ENCODE assay signal across 8 cellular contexts in genomic region chr16:20944861-20945390, GRCh38. TPM values are rescaled to one million over a fixed set of nuclear protein-coding genes. Genes with fewer than 3 reads are reported as not detected.
DNase-seq lines count a peak whose midpoint lies in the region; ATAC-seq and TF ChIP-seq lines count a peak whose summit lies in the region.

No MANE protein-coding gene starts in this region.

- DNase-seq in HK-2 (ENCODE audit: unreplicated experiment) (peak; percentile 10), chondrocyte (ENCODE audit: low spot score) (no peak), LoVo (ENCODE audit: low spot score) (no peak), hypothalamus (lab: John Stamatoyannopoulos, UW) (no peak)
- DNase-seq in T-helper 2 cell treated with Interferon-gamma antibody and Interleukin-4, amounts not matched to agents 5 μg/mL and 100 μg/mL, for 36 hours (ENCODE audit: low spot score), result peak; percentile 71
- peak; percentile 33 to 46 for DNase-seq in stimulated activated CD4-positive, alpha-beta T cell treated with anti-CD3 and anti-CD28 coated beads, Interleukin-2, amount 100 ng/mL, for 24 hours

- peaks cover 42% of the 10 kb centered on the region for H3K4me1 Mint-ChIP-seq in T-helper 2 cell treated with Interferon-gamma antibody and Interleukin-4, amounts not matched to agents 5 μg/mL and 100 μg/mL, for 36 hours (ENCODE audit: low read depth)
- H3K4me1 Mint-ChIP-seq in chondrocyte (ENCODE audit: low read depth), result no peaks in the 10 kb centered on the region

- peak overlapping the region; percentile 91 for H3K27ac Mint-ChIP-seq in T-helper 2 cell treated with Interferon-gamma antibody and Interleukin-4, amounts not matched to agents 5 μg/mL and 100 μg/mL, for 36 hours
- no peak overlapping the region for H3K27ac Mint-ChIP-seq in chondrocyte (ENCODE audit: unreplicated experiment)

- H3K36me3 Mint-ChIP-seq in T-helper 2 cell treated with Interferon-gamma antibody and Interleukin-4, amounts not matched to agents 5 μg/mL and 100 μg/mL, for 36 hours (ENCODE audit: low read depth), result no peaks in the 10 kb centered on the region
- H3K36me3 Mint-ChIP-seq in chondrocyte (ENCODE audit: low read depth), result peaks cover 2% of the 10 kb centered on the region

- no peaks in the 10 kb centered on the region for H3K27me3 Mint-ChIP-seq in T-helper 2 cell treated with Interferon-gamma antibody and Interleukin-4, amounts not matched to agents 5 μg/mL and 100 μg/mL, for 36 hours (ENCODE audit: low read depth)
- H3K27me3 Mint-ChIP-seq in chondrocyte (ENCODE audit: low read depth), result peaks cover 2% of the 10 kb centered on the region

- TF ChIP-seq CTCF in chondrocyte (IDR thresholded peaks at IDR 0.05), result peak; percentile 48

- no peak for ATAC-seq in HG02970 (IDR thresholded peaks at IDR 0.05; ENCODE audit: low FRiP score, unreplicated experiment)
- ATAC-seq in GM18502 (IDR thresholded peaks at IDR 0.05; ENCODE audit: poor library complexity, unreplicated experiment), result no peak

- H3K4me3 Mint-ChIP-seq in T-helper 2 cell treated with Interferon-gamma antibody and Interleukin-4, amounts not matched to agents 5 μg/mL and 100 μg/mL, for 36 hours, result peak overlapping the region; percentile 12
- no peak overlapping the region for H3K4me3 Mint-ChIP-seq in chondrocyte (ENCODE audit: unreplicated experiment)

- H3K9me3 Mint-ChIP-seq in T-helper 2 cell treated with Interferon-gamma antibody and Interleukin-4, amounts not matched to agents 5 μg/mL and 100 μg/mL, for 36 hours, result no peaks in the 10 kb centered on the region
- H3K9me3 Mint-ChIP-seq in chondrocyte (ENCODE audit: low read depth), result no peaks in the 10 kb centered on the region

RNA-seq across cellular contexts. Expression of gene LYRM1, which starts 44.4 kb away (rescaled TPM):
- 18.1 to 20.1 TPM (median 18.5 TPM) in 3 replicates for total RNA-seq in chondrocyte

RNA-seq across cellular contexts. Expression of gene DCUN1D3, which starts 44.8 kb away (rescaled TPM):
- 40.9 to 46.0 TPM (median 44.4 TPM) in 3 replicates for total RNA-seq in chondrocyte

Comparison
In these comparisons a context has a peak if more than half of its experiments do, and no peak if none do; other contexts are left out.
1. DNase-seq: peak in HK-2 (single experiment), T-helper 2 cell treated with Interferon-gamma antibody and Interleukin-4, amounts not matched to agents 5 μg/mL and 100 μg/mL, for 36 hours (single experiment) and stimulated activated CD4-positive, alpha-beta T cell treated with anti-CD3 and anti-CD28 coated beads, Interleukin-2, amount 100 ng/mL, for 24 hours (2 of 2); none in chondrocyte (single experiment), LoVo (single experiment) and hypothalamus (0 of 51).